In the genomic region with DNA sequence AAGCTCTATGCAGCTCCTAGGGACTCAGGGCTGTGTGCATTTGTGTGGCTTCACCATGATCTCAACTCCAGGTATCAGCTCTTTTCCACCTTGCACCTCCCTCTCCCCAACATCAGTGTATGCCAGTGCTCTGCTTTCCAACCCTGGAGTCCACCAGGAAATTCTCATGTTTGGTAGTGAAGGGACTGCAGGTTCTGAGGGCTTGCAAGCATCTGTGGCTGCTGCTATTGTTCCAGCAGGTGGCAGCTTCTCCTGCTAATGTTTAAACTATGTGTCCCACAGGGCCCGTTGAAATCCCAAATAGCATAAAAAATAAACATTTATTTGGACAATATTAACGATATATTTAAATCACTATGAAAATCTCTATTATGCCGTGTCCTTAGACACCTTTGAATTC, we compare ENCODE assay signal across 1 cellular context.
TF ChIP-seq lines count a peak whose summit lies in the region.

No MANE protein-coding gene starts in this region.

TF ChIP-seq in H1, 55 proteins besides CTCF, POLR2A, EP300 and RAD21 (continued from another document):
- TF ChIP-seq KDM1A (IDR thresholded peaks at IDR 0.05; ENCODE audit: borderline replicate concordance, low read length) (no peak), CTBP2 (IDR thresholded peaks at IDR 0.05; ENCODE audit: borderline replicate concordance, insufficient read depth, insufficient read length, low read length) (no peak), SIX5 (IDR thresholded peaks at IDR 0.05; ENCODE audit: low read depth, low read length) (no peak), CHD7 (IDR thresholded peaks at IDR 0.05; ENCODE audit: insufficient replicate concordance, low read length) (no peak), TAF1 (IDR thresholded peaks at IDR 0.05; ENCODE audit: low read depth, low read length) (no peak), TCF12 (IDR thresholded peaks at IDR 0.05; ENCODE audit: low read depth, low read length) (no peak), RNF2 (IDR thresholded peaks at IDR 0.05; ENCODE audit: borderline replicate concordance, low read depth, low read length, missing control alignments, poor library complexity, severe bottlenecking) (no peak), SAP30 (IDR thresholded peaks at IDR 0.05; ENCODE audit: insufficient read depth, insufficient replicate concordance, low read length) (no peak), ASH2L (IDR thresholded peaks at IDR 0.05; ENCODE audit: low read length) (no peak), PHF8 (conservative IDR thresholded peaks at IDR 0.05; ENCODE audit: low read depth, low read length) (no peak)
- TF ChIP-seq, protein P1, sequence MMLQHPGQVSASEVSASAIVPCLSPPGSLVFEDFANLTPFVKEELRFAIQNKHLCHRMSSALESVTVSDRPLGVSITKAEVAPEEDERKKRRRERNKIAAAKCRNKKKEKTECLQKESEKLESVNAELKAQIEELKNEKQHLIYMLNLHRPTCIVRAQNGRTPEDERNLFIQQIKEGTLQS (IDR thresholded peaks at IDR 0.05; ENCODE audit: insufficient read depth, low read depth, low read length), result no peak
- TF ChIP-seq, protein P2, sequence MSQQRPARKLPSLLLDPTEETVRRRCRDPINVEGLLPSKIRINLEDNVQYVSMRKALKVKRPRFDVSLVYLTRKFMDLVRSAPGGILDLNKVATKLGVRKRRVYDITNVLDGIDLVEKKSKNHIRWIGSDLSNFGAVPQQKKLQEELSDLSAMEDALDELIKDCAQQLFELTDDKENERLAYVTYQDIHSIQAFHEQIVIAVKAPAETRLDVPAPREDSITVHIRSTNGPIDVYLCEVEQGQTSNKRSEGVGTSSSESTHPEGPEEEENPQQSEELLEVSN (IDR thresholded peaks at IDR 0.05), result no peak
